In the genomic region with DNA sequence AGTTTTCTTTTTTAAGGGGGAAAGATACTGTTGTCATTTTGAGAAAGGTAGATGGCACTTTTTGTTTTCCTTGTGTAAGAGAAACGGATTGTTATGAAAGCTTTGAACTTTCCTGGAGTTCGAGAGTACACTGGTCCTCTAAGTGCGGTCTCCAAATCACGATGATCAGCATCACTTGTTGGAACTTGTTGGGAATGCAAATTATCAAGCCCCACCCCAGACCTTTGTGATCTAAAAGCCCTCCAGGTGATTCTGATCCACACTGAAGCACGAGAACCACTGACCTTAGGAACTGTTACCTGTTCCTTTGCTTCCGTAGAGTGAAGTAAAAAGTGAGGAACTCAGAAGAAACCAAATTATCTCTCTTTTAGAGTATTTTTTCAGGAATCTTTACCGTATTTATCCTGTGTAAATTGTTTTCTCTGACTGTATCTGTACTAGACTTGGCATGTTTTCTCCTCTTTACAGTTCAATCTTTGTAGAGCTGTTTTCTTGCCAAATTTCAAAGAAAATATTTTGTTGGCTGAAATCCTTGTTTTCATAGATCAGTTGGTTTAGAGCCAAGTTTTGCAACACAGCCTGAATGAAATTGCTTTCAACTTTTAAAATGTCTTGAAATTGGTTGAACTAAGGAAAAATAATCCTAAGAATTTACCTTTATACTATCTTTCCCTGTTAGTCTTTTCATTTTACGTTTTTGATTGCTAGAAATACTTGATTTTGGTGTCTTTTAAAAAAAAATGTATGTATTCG, we compare ENCODE assay signal across 9 cellular contexts. TPM values are rescaled to one million over a fixed set of nuclear protein-coding genes. Genes with fewer than 3 reads are reported as not detected.
A peak's percentile ranks its signal among the peaks of the same experiment; 100 is the strongest.
DNase-seq lines count a peak whose midpoint lies in the region; ATAC-seq and TF ChIP-seq lines count a peak whose summit lies in the region.
"Had no signal": no experiment of that assay in that cellular context is flagged by ENCODE, and none has a peak within 500 bp of the region (broad histone marks: within the 10 kb centered on the region; RNA-seq: fewer than 3 reads in every experiment).

No MANE protein-coding gene starts in this region.

- H3K27me3 ChIP-seq in Peyer's patch (no peaks in the 10 kb centered on the region), parathyroid adenoma (ENCODE audit: control insufficient read depth, insufficient read depth, low read length) (no peaks in the 10 kb centered on the region)
- H3K27me3 ChIP-seq: SJSA1 had no signal

- H3K9me3 ChIP-seq in Peyer's patch: no peaks in the 10 kb centered on the region
- no peaks in the 10 kb centered on the region for H3K9me3 ChIP-seq in parathyroid adenoma (ENCODE audit: control insufficient read depth, low read length)
- H3K9me3 ChIP-seq: SJSA1 had no signal

- no peak for ATAC-seq in activated CD4-positive, CD25-positive, alpha-beta regulatory T cell treated with anti-CD3 and anti-CD28 coated beads, Interleukin-2, amount 50 U/mL, for 24 hours

- peak overlapping the region in 3 of 4 donors; percentile 6 to 94 (median 31) for H3K4me3 ChIP-seq in Peyer's patch
- H3K4me3 ChIP-seq in parathyroid adenoma (ENCODE audit: low read depth, low read length): peak overlapping the region; percentile 40
- H3K4me3 ChIP-seq: SJSA1 had no signal

- peak; percentile 44 for DNase-seq in GM03348 (ENCODE audit: low spot score)
- DNase-seq in Peyer's patch: peak in 1 of 3 donors; percentile 76
- peak; percentile 34 for DNase-seq in epidermal melanocyte (ENCODE audit: insufficient read length, low spot score)
- no peak for DNase-seq in C1 segment of cervical spinal cord (lab: John Stamatoyannopoulos, UW)
- DNase-seq in hippocampal formation (lab: John Stamatoyannopoulos, UW): no peak
- DNase-seq in stimulated activated CD4-positive, alpha-beta T cell treated with anti-CD3 and anti-CD28 coated beads, Interleukin-4, amount 100 ng/mL, for 1 hour: no peak

- peak overlapping the region; percentile 54 for H3K4me2 ChIP-seq in parathyroid adenoma (ENCODE audit: low read length)

- H3K27ac ChIP-seq in Peyer's patch (peak overlapping the region in 3 of 4 donors; percentile 78 to 100 (median 97)), parathyroid adenoma (peak overlapping the region; percentile 44)
- H3K27ac ChIP-seq: SJSA1 had no signal

- H2AFZ ChIP-seq in parathyroid adenoma: no peak overlapping the region

- peaks cover 21% of the 10 kb centered on the region for H3K79me2 ChIP-seq in parathyroid adenoma

- TF ChIP-seq CTCF in Peyer's patch (IDR thresholded peaks at IDR 0.05) (no peak), parathyroid adenoma (IDR thresholded peaks at IDR 0.05) (no peak)

- H3K36me3 ChIP-seq in Peyer's patch (peaks cover 0 to 28% (median 0%) of the 10 kb centered on the region in 3 donors), parathyroid adenoma (ENCODE audit: control insufficient read depth, insufficient read depth, low read length) (no peaks in the 10 kb centered on the region)

- peak in 1 of 2 donors; percentile 49 for TF ChIP-seq POLR2A in Peyer's patch (IDR thresholded peaks at IDR 0.05)

- H3K4me1 ChIP-seq in Peyer's patch (peaks cover 0 to 37% (median 12%) of the 10 kb centered on the region in 4 donors), parathyroid adenoma (peaks cover 8% of the 10 kb centered on the region)

- H3K9ac ChIP-seq in parathyroid adenoma: no peak overlapping the region

RNA-seq across cellular contexts. Expression of a gene that starts 4.0 kb away (rescaled TPM):
- 10 to 100 TPM; 34.6 to 65.3 (median 51.1) TPM for total RNA-seq in Peyer's patch

RNA-seq across cellular contexts. Expression of a gene that starts 49.0 kb away (rescaled TPM):
- 1 to 10 TPM; 1.1 to 3.3 (median 1.9) TPM for total RNA-seq in Peyer's patch

RNA-seq across cellular contexts. Expression of a gene that starts 49.6 kb away (rescaled TPM):
- total RNA-seq in Peyer's patch: 1 to 10 TPM; 2.5 to 4.7 (median 3.4) TPM

Comparison
In these comparisons a context has a peak if more than half of its experiments do, and no peak if none do; other contexts are left out.
1. DNase-seq: peak in GM03348 (single experiment) and epidermal melanocyte (single experiment); none in C1 segment of cervical spinal cord (0 of 14), hippocampal formation (0 of 2) and stimulated activated CD4-positive, alpha-beta T cell treated with anti-CD3 and anti-CD28 coated beads, Interleukin-4, amount 100 ng/mL, for 1 hour (single experiment).